31 cellular contexts compared by ENCODE assay signal in the genomic region with DNA sequence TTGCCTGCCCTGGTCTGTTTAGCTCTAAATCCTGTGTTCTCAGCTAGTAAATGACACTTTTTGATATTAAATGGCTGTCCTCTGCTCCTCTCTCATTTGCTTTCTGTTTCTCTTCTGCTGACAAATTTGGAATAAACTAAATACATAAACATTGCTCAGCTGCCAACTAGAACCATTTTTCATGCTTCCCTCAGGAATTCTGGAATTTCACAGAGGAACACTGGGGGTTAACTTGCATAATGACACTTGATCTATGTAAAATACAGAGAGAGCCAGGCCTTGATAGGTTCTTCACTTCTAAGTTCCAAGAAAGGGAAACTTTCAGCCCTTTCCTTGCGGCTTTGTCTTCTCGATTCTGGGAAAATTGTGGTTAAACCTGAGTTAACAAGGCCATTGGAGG.
A peak's percentile ranks its signal among the peaks of the same experiment; 100 is the strongest.
DNase-seq lines count a peak whose midpoint lies in the region; ATAC-seq, FAIRE-seq and TF ChIP-seq lines count a peak whose summit lies in the region.
"Had no signal": no experiment of that assay in that cellular context is flagged by ENCODE, and none has a peak within 500 bp of the region (broad histone marks: within the 10 kb centered on the region; RNA-seq: fewer than 3 reads in every experiment).

No MANE protein-coding gene starts in this region.

- POLR2A ChIA-PET in WTC11 (lab: Charles Lee): interaction anchor here (1.2 kb wide), 1 partner anchor 12 kb away, joined by 3 read pairs; no protein-coding TSS in a partner anchor
- POLR2A ChIA-PET in HepG2 (lab: Yijun Ruan, JAX): no interaction called here

- no peak for TF ChIP-seq RAD21 in HepG2 (CRISPR knock-in tag; IDR thresholded peaks at IDR 0.05)

- H3K27me3 Mint-ChIP-seq in WTC11 (ENCODE audit: low read depth): no peaks in the 10 kb centered on the region
- H3K27me3 Mint-ChIP-seq: CD4-positive, alpha-beta T cell; stimulated activated naive CD8-positive, alpha-beta T cell treated with anti-CD3 and anti-CD28 coated beads, Interleukin-15, Interleukin-2, amounts not matched to agents 100 ng/mL and 50 ng/mL, for 24 hours had no signal

- TF ChIP-seq EP300 in HepG2 (IDR thresholded peaks at IDR 0.05; ENCODE audit: low read depth in 2 of 2, low read length in 2 of 2) (no peak), HepG2 (CRISPR knock-in tag; IDR thresholded peaks at IDR 0.05; ENCODE audit: borderline replicate concordance) (no peak)

- no TSS peak for BruUV-seq in HepG2 (replicated peaks; lab: Mats Ljungman, UMichigan)

- no peak overlapping the region for H2BK5ac ChIP-seq in neuronal stem cell (ENCODE audit: low read length)

- H3K4me2 ChIP-seq in fibroblast of lung (ENCODE audit: extremely low read depth, insufficient read depth, low read length): no peak overlapping the region
- H3K4me2 ChIP-seq in neuronal stem cell (ENCODE audit: insufficient read depth, low read length, poor library complexity, severe bottlenecking): no peak overlapping the region
- no peak overlapping the region for H3K4me2 ChIP-seq in HepG2 (ENCODE audit: low read depth, low read length)
- H3K4me2 ChIP-seq: A549 had no signal

- no peak overlapping the region for H3K4me3 ChIP-seq in fibroblast of lung (replicated peaks in 1 of 4; ENCODE audit: control extremely low read depth in 1 of 4, insufficient read depth in 1 of 4, low read depth in 3 of 4, low read length in 4 of 4)
- no peak overlapping the region for H3K4me3 ChIP-seq in neuronal stem cell (ENCODE audit: low read length in 2 of 2)
- no peak overlapping the region for H3K4me3 ChIP-seq in HepG2 (replicated peaks in 1 of 3; ENCODE audit: insufficient read depth in 1 of 3, low read depth in 2 of 3, low read length in 3 of 3)
- H3K4me3 ChIP-seq: A549, body of pancreas, SK-N-MC, thyroid gland, vagina had no signal

- peaks cover 9% of the 10 kb centered on the region for H3K4me1 Mint-ChIP-seq in WTC11

- ATAC-seq in WTC11 (no peak), HepG2 (no peak)
- ATAC-seq: A549; activated T-cell treated with anti-CD3 and anti-CD28 coated beads, Interleukin-2, amount 50 U/mL, for 72 hours; body of pancreas had no signal

- CTCF ChIA-PET in WTC11 (lab: Charles Lee) (no interaction called here), HepG2 (lab: Yijun Ruan, JAX; ENCODE audit: low intra/inter-chr PET ratio, low total read pairs) (no interaction called here)

- H3K9ac ChIP-seq in fibroblast of lung (ENCODE audit: insufficient read depth, low read length) (no peak overlapping the region), neuronal stem cell (ENCODE audit: low read depth, low read length, poor library complexity) (no peak overlapping the region), HepG2 (ENCODE audit: insufficient read depth, low read depth, low read length) (no peak overlapping the region)

- no peak overlapping the region for H4K91ac ChIP-seq in neuronal stem cell (ENCODE audit: low read depth, low read length, poor library complexity)

- H3K18ac ChIP-seq in neuronal stem cell (ENCODE audit: low read length): no peak overlapping the region

- no peak overlapping the region for H2AFZ ChIP-seq in fibroblast of lung (ENCODE audit: low read length)
- H2AFZ ChIP-seq in neuronal stem cell (ENCODE audit: low read length): no peak overlapping the region
- H2AFZ ChIP-seq in HepG2 (ENCODE audit: low read length): no peak overlapping the region

- H3K27ac Mint-ChIP-seq in WTC11: peak overlapping the region; percentile 39; the same call in 1 of the 2 replicates
- H3K27ac Mint-ChIP-seq: activated T-cell treated with anti-CD3 and anti-CD28 coated beads, Interleukin-2, amount 50 U/mL, for 72 hours; CD4-positive, alpha-beta T cell; stimulated activated naive CD8-positive, alpha-beta T cell treated with anti-CD3 and anti-CD28 coated beads, Interleukin-15, Interleukin-2, amounts not matched to agents 100 ng/mL and 50 ng/mL, for 24 hours had no signal

- H3K79me1 ChIP-seq in neuronal stem cell (ENCODE audit: low read depth, low read length): no peaks in the 10 kb centered on the region

- TF ChIP-seq POLR2A in HepG2 (IDR thresholded peaks at IDR 0.05; ENCODE audit: insufficient read depth in 1 of 2, low read depth in 2 of 2, low read length in 2 of 2): no peak

- H3K36me3 ChIP-seq in fibroblast of lung (ENCODE audit: control insufficient read depth, insufficient read depth, low read length) (no peaks in the 10 kb centered on the region), neuronal stem cell (replicated peaks in 1 of 2; ENCODE audit: control insufficient read depth in 2 of 2, insufficient read depth in 2 of 2, low read length in 2 of 2) (no peaks in the 10 kb centered on the region), HepG2 (replicated peaks in 1 of 2; ENCODE audit: control insufficient read depth in 1 of 2, insufficient read depth in 2 of 2, low read length in 2 of 2) (no peaks in the 10 kb centered on the region)
- H3K36me3 ChIP-seq: thyroid gland, vagina had no signal

- no peak overlapping the region for H3K4ac ChIP-seq in neuronal stem cell (ENCODE audit: low read length)

- H3K27me3 ChIP-seq in fibroblast of lung (ENCODE audit: control insufficient read depth, insufficient read depth, low read length): no peaks in the 10 kb centered on the region
- no peaks in the 10 kb centered on the region for H3K27me3 ChIP-seq in neuronal stem cell (ENCODE audit: control insufficient read depth in 3 of 3, insufficient read depth in 3 of 3, low read depth in 1 of 3, low read length in 3 of 3)
- H3K27me3 ChIP-seq in HepG2 (ENCODE audit: control insufficient read depth in 1 of 2, insufficient read depth in 2 of 2, low read length in 2 of 2): no peaks in the 10 kb centered on the region
- H3K27me3 ChIP-seq: body of pancreas, thyroid gland, vagina had no signal

- H4K8ac ChIP-seq in neuronal stem cell (ENCODE audit: low read depth, low read length): no peak overlapping the region

- H3K4me1 ChIP-seq in fibroblast of lung (ENCODE audit: control insufficient read depth, extremely low read depth, insufficient read depth, low read length) (no peaks in the 10 kb centered on the region), neuronal stem cell (ENCODE audit: control insufficient read depth in 2 of 2, insufficient read depth in 1 of 2, low read depth in 1 of 2, low read length in 2 of 2) (no peaks in the 10 kb centered on the region), HepG2 (ENCODE audit: insufficient read depth, low read length) (no peaks in the 10 kb centered on the region)
- H3K4me1 ChIP-seq: A549, body of pancreas, vagina had no signal

- H3K36me3 Mint-ChIP-seq in WTC11: no peaks in the 10 kb centered on the region

- no peak overlapping the region for H2BK15ac ChIP-seq in neuronal stem cell (ENCODE audit: low read length)

- in situ Hi-C loops in HepG2 (cut with HindIII; ENCODE audit: extremely low pct_ligation_motif_present, low pct_unique_long_range_greater_than_20kb): no loop called here

- H2BK12ac ChIP-seq in neuronal stem cell (ENCODE audit: low read length): no peak overlapping the region

- H3K79me2 ChIP-seq in fibroblast of lung (ENCODE audit: control insufficient read depth, insufficient read depth, low read length): no peaks in the 10 kb centered on the region
- H3K79me2 ChIP-seq in HepG2 (ENCODE audit: insufficient read depth, low read length): no peaks in the 10 kb centered on the region

- no peak overlapping the region for H2AK5ac ChIP-seq in neuronal stem cell (ENCODE audit: low read depth, low read length)

- intact Hi-C loops in HepG2 (cut with micrococcal nuclease; ENCODE audit: unreplicated experiment): no loop called here

- no peak for FAIRE-seq in HepG2 (lab: Jason Lieb, UNC)
- FAIRE-seq: A549, D721Med, H54, small intestine had no signal

- WGBS in neuronal stem cell (ENCODE audit: extremely low coverage in 2 of 2, insufficient read length in 2 of 2, insufficient replicate concordance in 1 of 2), 2 donors: no CpG with 5 or more reads among the region's 2 CpGs
- 0% methylated on average over 2 of the region's 2 CpGs for WGBS in HepG2 (ENCODE audit: low lambda C conversion rate)

- H3K23ac ChIP-seq in neuronal stem cell (ENCODE audit: low read depth, low read length, poor library complexity): no peak overlapping the region

- TF ChIP-seq CTCF in WTC11 (IDR thresholded peaks at IDR 0.05): no peak
- no peak for TF ChIP-seq CTCF in fibroblast of lung (conservative IDR thresholded peaks at IDR 0.05 in 1 of 2, IDR thresholded peaks at IDR 0.05 in 1 of 2; ENCODE audit: low read depth in 1 of 2, low read length in 2 of 2)
- TF ChIP-seq CTCF in HepG2 (CRISPR knock-in tag; IDR thresholded peaks at IDR 0.05): no peak

- H3K4me3 Mint-ChIP-seq in WTC11: no peak overlapping the region
- H3K4me3 Mint-ChIP-seq: activated T-cell treated with anti-CD3 and anti-CD28 coated beads, Interleukin-2, amount 50 U/mL, for 72 hours; CD4-positive, alpha-beta T cell; stimulated activated naive CD8-positive, alpha-beta T cell treated with anti-CD3 and anti-CD28 coated beads, Interleukin-15, Interleukin-2, amounts not matched to agents 100 ng/mL and 50 ng/mL, for 24 hours had no signal

- no peak overlapping the region for H2BK120ac ChIP-seq in neuronal stem cell (ENCODE audit: low read depth, low read length)

- H4K20me1 ChIP-seq in fibroblast of lung (ENCODE audit: control insufficient read depth, extremely low read depth, insufficient read depth, low read length) (no peaks in the 10 kb centered on the region), HepG2 (ENCODE audit: insufficient read depth, low read length) (no peaks in the 10 kb centered on the region)

- H3K14ac ChIP-seq in neuronal stem cell (ENCODE audit: low read length): no peak overlapping the region

- no peaks in the 10 kb centered on the region for H3K9me3 ChIP-seq in fibroblast of lung (ENCODE audit: control insufficient read depth, insufficient read depth, low read depth, low read length)
- no peaks in the 10 kb centered on the region for H3K9me3 ChIP-seq in neuronal stem cell (replicated peaks in 1 of 2; ENCODE audit: control insufficient read depth in 2 of 2, insufficient read depth in 1 of 2, low read depth in 1 of 2, low read length in 2 of 2)
- H3K9me3 ChIP-seq in HepG2 (ENCODE audit: low read length): peaks cover 21% of the 10 kb centered on the region
- H3K9me3 ChIP-seq: A549, body of pancreas, thyroid gland, vagina had no signal

- DNase-seq in Daoy (ENCODE audit: low read depth) (peak; percentile 28), WTC11 (ENCODE audit: low spot score) (no peak), fibroblast of lung (ENCODE audit: low read depth in 2 of 2) (peak; percentile 3 to 35), renal cortical epithelial cell (ENCODE audit: low read depth) (peak; percentile 19), neuronal stem cell (ENCODE audit: low spot score) (no peak), hypothalamus (lab: John Stamatoyannopoulos, UW) (no peak), HepG2 (ENCODE audit: low spot score) (no peak), NCI-H1417 treated with DMSO at 0.1 percent for 48 hours (lab: John Stamatoyannopoulos, UW) (no peak)
- DNase-seq: activated CD4-positive, alpha-beta T cell treated with anti-CD3 and anti-CD28 coated beads, Interleukin-2, amount 50 U/mL, for 1 hour; activated CD4-positive, CD25-positive, alpha-beta regulatory T cell; activated T-cell treated with anti-CD3 and anti-CD28 coated beads, Interleukin-2, amount 50 U/mL, for 72 hours; body of pancreas; CD4-positive, alpha-beta T cell; cerebellar nuclear complex; DND-41; left ventricle myocardium superior; mesendoderm; NCI-H1092; NCI-H187; NCI-H2171 treated with DMSO at 0.1 percent for 48 hours; NCI-H510A; small intestine; T-helper 1 cell; thyroid gland had no signal

- peaks cover 12% of the 10 kb centered on the region for H3K9me3 Mint-ChIP-seq in WTC11

- H3K27ac ChIP-seq in fibroblast of lung (ENCODE audit: insufficient read depth, low read length): no peak overlapping the region
- no peak overlapping the region for H3K27ac ChIP-seq in neuronal stem cell (replicated peaks; ENCODE audit: low read length)
- H3K27ac ChIP-seq in HepG2 (ENCODE audit: extremely low read length, insufficient read depth, low read length): no peak overlapping the region
- H3K27ac ChIP-seq: A549, body of pancreas, RWPE1, SK-N-MC, vagina had no signal

Comparison
In these comparisons a context has a peak if more than half of its experiments do, and no peak if none do; other contexts are left out.
1. DNase-seq: peak in Daoy (single experiment), fibroblast of lung (2 of 2) and renal cortical epithelial cell (single experiment); none in WTC11 (single experiment), neuronal stem cell (single experiment), hypothalamus (0 of 51), HepG2 (single experiment) and NCI-H1417 treated with DMSO at 0.1 percent for 48 hours (single experiment).